In genomic region chr4:26356067-26356466, GRCh38 we compare ENCODE assay signal across 9 cellular contexts. TPM values are rescaled to one million over a fixed set of nuclear protein-coding genes. Genes with fewer than 3 reads are reported as not detected.
DNase-seq lines count a peak whose midpoint lies in the region; ATAC-seq and TF ChIP-seq lines count a peak whose summit lies in the region.
"Had no signal": no experiment of that assay in that cellular context is flagged by ENCODE, and none has a peak within 500 bp of the region (broad histone marks: within the 10 kb centered on the region; RNA-seq: fewer than 3 reads in every experiment).

No MANE protein-coding gene starts in this region.

- H3K4me1 Mint-ChIP-seq in stimulated activated naive CD8-positive, alpha-beta T cell treated with anti-CD3 and anti-CD28 coated beads, Interleukin-15, amount 100 ng/mL, for 72 hours: peaks cover 28% of the 10 kb centered on the region

- H3K9me3 Mint-ChIP-seq in stimulated activated naive CD8-positive, alpha-beta T cell treated with anti-CD3 and anti-CD28 coated beads, Interleukin-15, amount 100 ng/mL, for 72 hours: no peaks in the 10 kb centered on the region

- intact Hi-C loops in upper lobe of right lung (cut with DNase I): no loop called here

- H3K27me3 Mint-ChIP-seq in stimulated activated naive CD8-positive, alpha-beta T cell treated with anti-CD3 and anti-CD28 coated beads, Interleukin-15, amount 100 ng/mL, for 72 hours: no peaks in the 10 kb centered on the region

- H3K9me3 ChIP-seq in upper lobe of right lung: no peaks in the 10 kb centered on the region

- H3K27ac Mint-ChIP-seq in stimulated activated naive CD8-positive, alpha-beta T cell treated with anti-CD3 and anti-CD28 coated beads, Interleukin-15, amount 100 ng/mL, for 72 hours: no peak overlapping the region

- H3K36me3 ChIP-seq in upper lobe of right lung: no peaks in the 10 kb centered on the region

- ATAC-seq in stimulated activated naive CD8-positive, alpha-beta T cell treated with anti-CD3 and anti-CD28 coated beads, Interleukin-15, amount 100 ng/mL, for 72 hours: peak; percentile 77
- no peak for ATAC-seq in stimulated activated naive CD8-positive, alpha-beta T cell treated with anti-CD3 and anti-CD28 coated beads, Interleukin-15, Interleukin-2, amounts not matched to agents 100 U/mL and 50 U/mL, for 24 hours
- ATAC-seq in HG03571 (IDR thresholded peaks at IDR 0.05; ENCODE audit: unreplicated experiment) (peak; percentile 50), upper lobe of right lung (peak; percentile 76)

- no peak overlapping the region for H3K27ac ChIP-seq in upper lobe of right lung

- H3K4me3 ChIP-seq in fibroblast of pulmonary artery (replicated peaks; ENCODE audit: low read depth, low read length) (no peak overlapping the region), upper lobe of right lung (no peak overlapping the region)

- TF ChIP-seq CTCF in fibroblast of pulmonary artery (IDR thresholded peaks at IDR 0.05; ENCODE audit: low read length, missing control alignments) (no peak), upper lobe of right lung (IDR thresholded peaks at IDR 0.05) (no peak)

- DNase-seq in stimulated activated naive CD8-positive, alpha-beta T cell treated with anti-CD3 and anti-CD28 coated beads, Interleukin-15, amount 100 ng/mL, for 72 hours: no peak
- DNase-seq in stimulated activated naive CD8-positive, alpha-beta T cell treated with anti-CD3 and anti-CD28 coated beads, Interleukin-15, Interleukin-2, amounts not matched to agents 100 U/mL and 50 U/mL, for 24 hours: no peak
- DNase-seq in fibroblast of pulmonary artery (ENCODE audit: low read depth): peak; percentile 58
- no peak for DNase-seq in upper lobe of right lung
- no peak for DNase-seq in DMS153 treated with DMSO at 0.1 percent for 48 hours (lab: John Stamatoyannopoulos, UW; ENCODE audit: unreplicated experiment)
- no peak for DNase-seq in NCI-H1105 treated with DMSO at 0.1 percent for 48 hours (lab: John Stamatoyannopoulos, UW)
- no peak for DNase-seq in iPS-NIHi11 (ENCODE audit: low spot score)
- DNase-seq: activated CD8-positive, alpha-beta memory T cell treated with anti-CD3 and anti-CD28 coated beads, Interleukin-2, amount 50 U/mL, for 4 hours had no signal

- H3K4me1 ChIP-seq in upper lobe of right lung: peaks cover 14% of the 10 kb centered on the region

- H3K4me3 Mint-ChIP-seq in stimulated activated naive CD8-positive, alpha-beta T cell treated with anti-CD3 and anti-CD28 coated beads, Interleukin-15, amount 100 ng/mL, for 72 hours: no peak overlapping the region

- H3K27me3 ChIP-seq in upper lobe of right lung: no peaks in the 10 kb centered on the region

RNA-seq across cellular contexts. Expression of gene RBPJ, which starts 35.3 kb away (rescaled TPM):
- 86.2 TPM for total RNA-seq in upper lobe of right lung
